31 cellular contexts compared by ENCODE assay signal in genomic region chr18:38237796-38238195, GRCh38.
"Had no signal": no experiment of that assay in that cellular context is flagged by ENCODE, and none has a peak within 500 bp of the region (broad histone marks: within the 10 kb centered on the region; RNA-seq: fewer than 3 reads in every experiment).

No MANE protein-coding gene starts in this region.

- H3K36me3 Mint-ChIP-seq: activated CD4-positive, alpha-beta memory T cell treated with anti-CD3 and anti-CD28 coated beads for 36 hours; activated CD8-positive, alpha-beta memory T cell treated with anti-CD3 and anti-CD28 coated beads, Interleukin-2, amount 10 ng/mL, durations not matched to agents 7 days and 5 days; activated naive CD4-positive, alpha-beta T cell treated with anti-CD3 and anti-CD28 coated beads, Interleukin-2, amount 50 U/mL, for 72 hours; activated naive CD8-positive, alpha-beta T cell treated with anti-CD3 and anti-CD28 coated beads for 36 hours had no signal

- H3K27me3 Mint-ChIP-seq: activated B cell treated with CpG ODN at 0.5 μM for 24 hours; activated CD4-positive, alpha-beta memory T cell treated with anti-CD3 and anti-CD28 coated beads for 36 hours; activated CD4-positive, alpha-beta T cell treated with anti-CD3 and anti-CD28 coated beads, Interleukin-2, amount 10 ng/mL, durations not matched to agents 24 days and 14 days; activated CD8-positive, alpha-beta memory T cell treated with anti-CD3 and anti-CD28 coated beads, Interleukin-2, amount 10 ng/mL, durations not matched to agents 7 days and 5 days; activated CD8-positive, alpha-beta T cell treated with anti-CD3 and anti-CD28 coated beads for 36 hours; activated naive CD8-positive, alpha-beta T cell treated with anti-CD3 and anti-CD28 coated beads for 36 hours; activated T-cell treated with anti-CD3 and anti-CD28 coated beads, Interleukin-2, amount 50 U/mL, for 24 hours had no signal

- H3K27ac Mint-ChIP-seq: activated B cell treated with CpG ODN at 0.5 μM for 24 hours; activated CD4-positive, alpha-beta memory T cell treated with anti-CD3 and anti-CD28 coated beads for 36 hours; activated CD4-positive, alpha-beta T cell treated with anti-CD3 and anti-CD28 coated beads, Interleukin-2, amount 10 ng/mL, durations not matched to agents 24 days and 14 days; activated CD8-positive, alpha-beta memory T cell treated with anti-CD3 and anti-CD28 coated beads, Interleukin-2, amount 10 ng/mL, durations not matched to agents 7 days and 5 days; activated CD8-positive, alpha-beta T cell treated with anti-CD3 and anti-CD28 coated beads for 36 hours; activated naive CD4-positive, alpha-beta T cell treated with anti-CD3 and anti-CD28 coated beads, Interleukin-2, amount 50 U/mL, for 72 hours; activated naive CD8-positive, alpha-beta T cell treated with anti-CD3 and anti-CD28 coated beads for 36 hours; activated T-cell treated with anti-CD3 and anti-CD28 coated beads, Interleukin-2, amount 50 U/mL, for 24 hours; activated T-helper 2 cell treated with anti-CD3 and anti-CD28 coated beads, Interferon-gamma antibody, Interleukin-2, Interleukin-4, amounts not matched to agents 10 μg/mL and 5 μg/mL and 100 μg/mL, durations not matched to agents 14 hours and 24 hours and 36 hours; T-helper 1 cell treated with Interleukin-12 subunit alpha and Interleukin-12 subunit beta and Interleukin-4 antibody, amounts not matched to agents 30 μg/mL and 1 μg/mL, for 36 hours; T-helper 2 cell treated with Interferon-gamma antibody and Interleukin-4, amounts not matched to agents 5 μg/mL and 100 μg/mL, for 36 hours had no signal

- H3K4me3 Mint-ChIP-seq: activated B cell treated with CpG ODN at 0.5 μM for 24 hours; activated CD4-positive, alpha-beta memory T cell treated with anti-CD3 and anti-CD28 coated beads for 36 hours; activated CD4-positive, alpha-beta T cell treated with anti-CD3 and anti-CD28 coated beads, Interleukin-2, amount 10 ng/mL, durations not matched to agents 24 days and 14 days; activated CD8-positive, alpha-beta memory T cell treated with anti-CD3 and anti-CD28 coated beads, Interleukin-2, amount 10 ng/mL, durations not matched to agents 7 days and 5 days; activated CD8-positive, alpha-beta T cell treated with anti-CD3 and anti-CD28 coated beads for 36 hours; activated naive CD8-positive, alpha-beta T cell treated with anti-CD3 and anti-CD28 coated beads for 36 hours; activated T-cell treated with anti-CD3 and anti-CD28 coated beads, Interleukin-2, amount 50 U/mL, for 24 hours; T-helper 1 cell treated with Interleukin-12 subunit alpha and Interleukin-12 subunit beta and Interleukin-4 antibody, amounts not matched to agents 30 μg/mL and 1 μg/mL, for 36 hours; T-helper 2 cell treated with Interferon-gamma antibody and Interleukin-4, amounts not matched to agents 5 μg/mL and 100 μg/mL, for 36 hours had no signal

- H3K4me1 Mint-ChIP-seq: activated B cell treated with CpG ODN at 0.5 μM for 24 hours; activated CD4-positive, alpha-beta T cell treated with anti-CD3 and anti-CD28 coated beads, Interleukin-2, amount 10 ng/mL, durations not matched to agents 24 days and 14 days; activated CD8-positive, alpha-beta memory T cell treated with anti-CD3 and anti-CD28 coated beads, Interleukin-2, amount 10 ng/mL, durations not matched to agents 7 days and 5 days; activated naive CD8-positive, alpha-beta T cell treated with anti-CD3 and anti-CD28 coated beads for 36 hours had no signal

- DNase-seq: activated B cell treated with CpG ODN at 0.5 μM for 24 hours; activated CD4-positive, alpha-beta memory T cell treated with anti-CD3 and anti-CD28 coated beads for 36 hours; activated CD4-positive, alpha-beta T cell treated with anti-CD3 and anti-CD28 coated beads for 4 hours; activated CD4-positive, alpha-beta T cell treated with anti-CD3 and anti-CD28 coated beads, Interleukin-2, amount 10 ng/mL, durations not matched to agents 24 days and 14 days; activated CD4-positive, alpha-beta T cell treated with anti-CD3 and anti-CD28 coated beads, Interleukin-2, amount 50 U/mL, for 1 hour; activated CD4-positive, alpha-beta T cell treated with anti-CD3 and anti-CD28 coated beads, Interleukin-2, amount 50 U/mL, for 4 hours; activated CD4-positive, CD25-positive, alpha-beta regulatory T cell treated with anti-CD3 and anti-CD28 coated beads, Interleukin-2, amount 50 U/mL, for 72 hours; activated CD8-positive, alpha-beta memory T cell treated with anti-CD3 and anti-CD28 coated beads for 24 hours; activated CD8-positive, alpha-beta memory T cell treated with anti-CD3 and anti-CD28 coated beads, Interleukin-2, amount 10 ng/mL, durations not matched to agents 7 days and 5 days; activated CD8-positive, alpha-beta memory T cell treated with anti-CD3 and anti-CD28 coated beads, Interleukin-2, amount 50 U/mL, for 48 hours; activated CD8-positive, alpha-beta T cell treated with anti-CD3 and anti-CD28 coated beads for 36 hours; activated effector memory CD4-positive, alpha-beta T cell treated with Interleukin-2 at 50 U/mL for 16 hours; activated gamma-delta T cell; activated naive CD4-positive, alpha-beta T cell treated with anti-CD3 and anti-CD28 coated beads, Interleukin-2, amount 50 U/mL, for 16 hours; activated naive CD4-positive, alpha-beta T cell treated with Interleukin-2 at 50 U/mL for 16 hours; activated naive CD8-positive, alpha-beta T cell treated with anti-CD3 and anti-CD28 coated beads for 36 hours; activated T-cell treated with anti-CD3 and anti-CD28 coated beads, Interleukin-2, amount 50 U/mL, for 24 hours; activated T-cell treated with anti-CD3 and anti-CD28 coated beads, Interleukin-2, amount 50 U/mL, for 48 hours; adrenal gland; amniotic stem cell; aorta; body of pancreas; brain microvascular endothelial cell; central memory CD4-positive, alpha-beta T cell; T-helper 1 cell; T-helper 2 cell; T-helper 9 cell had no signal

- H3K9me3 Mint-ChIP-seq: T-helper 1 cell treated with Interleukin-12 subunit alpha and Interleukin-12 subunit beta and Interleukin-4 antibody, amounts not matched to agents 30 μg/mL and 1 μg/mL, for 36 hours; T-helper 2 cell treated with Interferon-gamma antibody and Interleukin-4, amounts not matched to agents 5 μg/mL and 100 μg/mL, for 36 hours had no signal

- ATAC-seq: activated CD8-positive, alpha-beta memory T cell treated with anti-CD3 and anti-CD28 coated beads, Interleukin-2, amount 10 ng/mL, durations not matched to agents 7 days and 5 days; activated CD8-positive, alpha-beta T cell treated with anti-CD3 and anti-CD28 coated beads for 36 hours; activated naive CD4-positive, alpha-beta T cell treated with anti-CD3 and anti-CD28 coated beads, Interleukin-2, amount 50 U/mL, for 72 hours; body of pancreas had no signal
